In the genomic region with DNA sequence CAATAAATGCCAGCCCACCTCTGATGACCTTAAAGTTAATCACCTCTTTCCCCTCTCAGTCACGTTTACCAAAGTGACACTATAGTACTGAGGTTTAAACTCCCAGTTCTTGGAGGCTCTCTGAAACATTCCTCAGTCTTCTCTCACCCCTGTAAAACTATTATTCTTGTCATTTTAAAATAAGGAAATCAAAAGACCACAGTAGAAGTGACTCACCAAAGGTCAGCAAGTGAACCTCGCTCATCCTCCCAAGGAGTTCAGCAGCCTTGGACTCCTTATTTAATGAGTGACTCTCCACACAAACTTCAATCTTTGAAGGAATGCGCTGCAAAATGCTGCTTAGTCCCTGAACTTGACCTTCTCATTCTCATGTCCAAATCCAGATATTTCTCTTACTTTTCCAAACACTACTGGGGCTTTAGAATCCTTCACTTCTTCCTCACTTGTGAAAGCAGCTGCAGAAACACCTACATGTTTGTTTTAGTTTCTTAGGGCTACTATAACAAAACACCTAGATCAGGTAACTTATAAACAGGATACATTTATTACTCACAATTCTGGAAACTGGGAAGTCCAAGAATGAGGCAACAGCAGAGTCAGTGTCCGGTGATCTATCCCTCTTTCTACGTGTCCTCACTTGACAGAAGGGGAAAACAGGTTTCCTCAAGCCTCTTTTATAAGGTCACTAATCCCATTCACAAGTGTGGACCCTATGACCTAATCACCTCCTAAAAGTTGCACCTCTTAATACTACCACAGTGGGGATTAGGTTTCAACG, we compare ENCODE assay signal across 15 cellular contexts.
DNase-seq lines count a peak whose midpoint lies in the region; ATAC-seq, FAIRE-seq and TF ChIP-seq lines count a peak whose summit lies in the region.
"Had no signal": no experiment of that assay in that cellular context is flagged by ENCODE, and none has a peak within 500 bp of the region (broad histone marks: within the 10 kb centered on the region; RNA-seq: fewer than 3 reads in every experiment).

No MANE protein-coding gene starts in this region.

- no peak for TF ChIP-seq CTCF in mammary epithelial cell (conservative IDR thresholded peaks at IDR 0.05 in 1 of 2, IDR thresholded peaks at IDR 0.05 in 1 of 2; ENCODE audit: extremely low read depth in 1 of 2, insufficient read depth in 1 of 2, low read depth in 1 of 2, low read length in 2 of 2)
- no peak for TF ChIP-seq CTCF in MCF 10A (IDR thresholded peaks at IDR 0.05; ENCODE audit: unreplicated experiment)
- no peak for TF ChIP-seq CTCF in hepatocyte (IDR thresholded peaks at IDR 0.05; ENCODE audit: poor library complexity)

- H3K4me2 ChIP-seq in mammary epithelial cell (ENCODE audit: insufficient read depth, low read depth, low read length), result peak overlapping the region; percentile 19
- H3K4me2 ChIP-seq in hepatocyte, result peak overlapping the region; percentile 56

- no peaks in the 10 kb centered on the region for H3K27me3 Mint-ChIP-seq in MCF 10A (ENCODE audit: insufficient read depth, unreplicated experiment)
- H3K27me3 Mint-ChIP-seq: T-helper 17 cell had no signal

- H3K36me3 Mint-ChIP-seq in MCF 10A (ENCODE audit: insufficient read depth, unreplicated experiment), result no peaks in the 10 kb centered on the region

- WGBS in mammary epithelial cell (ENCODE audit: low coverage, missing lambda C conversion rate), result 31% methylated on average over 6 of the region's 6 CpGs
- 70% methylated on average over 6 of the region's 6 CpGs for WGBS in hepatocyte (ENCODE audit: low lambda C conversion rate, missing lambda C conversion rate)

- FAIRE-seq in urothelium cell line (lab: Jason Lieb, UNC), result no peak
- FAIRE-seq in GM12891 (lab: Jason Lieb, UNC), result no peak

- H3K4me3 ChIP-seq in mammary epithelial cell (replicated peaks in 1 of 3; ENCODE audit: insufficient read depth in 1 of 3, low read depth in 2 of 3, low read length in 3 of 3), result no peak overlapping the region
- H3K4me3 ChIP-seq in hepatocyte, result no peak overlapping the region
- H3K4me3 ChIP-seq: uterus had no signal

- H2AFZ ChIP-seq in mammary epithelial cell (ENCODE audit: low read depth, low read length) (no peak overlapping the region), hepatocyte (no peak overlapping the region)

- H3K27ac ChIP-seq in mammary epithelial cell (ENCODE audit: insufficient read depth, low read depth, low read length) (peak overlapping the region; percentile 21), hepatocyte (peak overlapping the region; percentile 58)

- H4K20me1 ChIP-seq in mammary epithelial cell (ENCODE audit: insufficient read depth, low read length), result no peaks in the 10 kb centered on the region
- no peaks in the 10 kb centered on the region for H4K20me1 ChIP-seq in hepatocyte (ENCODE audit: insufficient read depth, poor library complexity, severe bottlenecking)

- no peaks in the 10 kb centered on the region for H3K9me2 ChIP-seq in hepatocyte (replicated peaks; ENCODE audit: insufficient read depth)

- H3K36me3 ChIP-seq in mammary epithelial cell (ENCODE audit: insufficient read depth, low read length) (no peaks in the 10 kb centered on the region), hepatocyte (replicated peaks; ENCODE audit: insufficient read depth, low read depth) (no peaks in the 10 kb centered on the region)
- H3K36me3 ChIP-seq: uterus had no signal

- H3K9me3 ChIP-seq in mammary epithelial cell (replicated peaks; ENCODE audit: insufficient read depth, low read length) (no peaks in the 10 kb centered on the region), hepatocyte (ENCODE audit: low read depth) (no peaks in the 10 kb centered on the region)
- H3K9me3 ChIP-seq: uterus had no signal

- CTCF ChIA-PET in mammary epithelial cell (lab: Charles Lee; ENCODE audit: low non-redundant PET), result no interaction called here
- CTCF ChIA-PET in MCF 10A (lab: Yijun Ruan, JAX), result interaction anchor here (0.6 to 0.8 kb wide), 2 partner anchors 33 kb away, joined by 3 read pairs; no protein-coding TSS in a partner anchor

- dilution Hi-C loops in mammary epithelial cell (cut with HindIII; ENCODE audit: low sequenced_read_pairs), result no loop called here

- H3K9me3 Mint-ChIP-seq in MCF 10A (ENCODE audit: unreplicated experiment), result no peaks in the 10 kb centered on the region

- H3K4me3 Mint-ChIP-seq in MCF 10A (ENCODE audit: unreplicated experiment), result no peak overlapping the region
- H3K4me3 Mint-ChIP-seq: T-helper 17 cell had no signal

- DNase-seq in mammary epithelial cell (peak; percentile 86), MCF 10A (ENCODE audit: unreplicated experiment) (no peak), astrocyte of the hippocampus (ENCODE audit: low read depth, low spot score) (peak; percentile 30), hepatocyte (ENCODE audit: low spot score) (no peak), urothelium cell line (ENCODE audit: low spot score) (peak; percentile 41), GM12891 (ENCODE audit: insufficient read length, low spot score) (no peak), HuH-7 (ENCODE audit: low spot score) (no peak)
- DNase-seq: activated gamma-delta T cell treated with Interleukin-2 at 50 U/mL for 16 hours; DMS79 treated with DMSO at 0.1 percent for 48 hours; Karpas-422; left ventricle myocardium superior; stimulated activated CD8-positive, alpha-beta memory T cell treated with anti-CD3 and anti-CD28 coated beads, Interleukin-4, amount 100 ng/mL, for 48 hours; T-helper 17 cell; uterus had no signal

- ATAC-seq in HG03097 (IDR thresholded peaks at IDR 0.05; ENCODE audit: low FRiP score, unreplicated experiment), result no peak
- ATAC-seq: T-helper 17 cell had no signal

- intact Hi-C loops in mammary epithelial cell (cut with micrococcal nuclease), result no loop called here
- intact Hi-C loops in MCF 10A (cut with micrococcal nuclease), result loop anchor here (10.0 kb wide), 1 partner anchor 225 kb away; no protein-coding TSS in a partner anchor

- H3K9ac ChIP-seq in mammary epithelial cell (ENCODE audit: insufficient read depth, low read length), result no peak overlapping the region

- peaks cover 13% of the 10 kb centered on the region for H3K4me1 Mint-ChIP-seq in MCF 10A (ENCODE audit: insufficient read depth, unreplicated experiment)

- H3K27me3 ChIP-seq in mammary epithelial cell (ENCODE audit: insufficient read depth, low read length) (no peaks in the 10 kb centered on the region), hepatocyte (no peaks in the 10 kb centered on the region)
- H3K27me3 ChIP-seq: uterus had no signal

- POLR2A ChIA-PET in MCF 10A (lab: Yijun Ruan, JAX), result interaction anchor here (0.7 kb wide), 1 partner anchor 14 kb away, joined by 4 read pairs; no protein-coding TSS in a partner anchor

- peaks cover 31% of the 10 kb centered on the region for H3K4me1 ChIP-seq in mammary epithelial cell (ENCODE audit: insufficient read depth, low read length)
- H3K4me1 ChIP-seq in hepatocyte (ENCODE audit: insufficient read depth), result peaks cover 22% of the 10 kb centered on the region
- H3K4me1 ChIP-seq: uterus had no signal

- in situ Hi-C loops in mammary epithelial cell (cut with MboI; ENCODE audit: low sequenced_read_pairs in 2 of 2), result no loop called here

- TF ChIP-seq POLR2A in GM12891 (IDR thresholded peaks at IDR 0.05; ENCODE audit: low read depth, low read length), result no peak

- BruUV-seq in mammary epithelial cell (replicated peaks; lab: Mats Ljungman, UMichigan) (TSS peak; percentile 73), MCF 10A (replicated peaks; lab: Mats Ljungman, UMichigan) (no TSS peak)

- H3K27ac Mint-ChIP-seq in MCF 10A (ENCODE audit: low read depth, unreplicated experiment), result no peak overlapping the region
- H3K27ac Mint-ChIP-seq: T-helper 17 cell had no signal

- H3K79me2 ChIP-seq in mammary epithelial cell (ENCODE audit: insufficient read depth, low read length), result no peaks in the 10 kb centered on the region
- no peaks in the 10 kb centered on the region for H3K79me2 ChIP-seq in hepatocyte

TF ChIP-seq in GM12891, 5 proteins besides CTCF, POLR2A, EP300 and RAD21:
- TF ChIP-seq PAX5 (IDR thresholded peaks at IDR 0.05; ENCODE audit: insufficient read depth, low read length, severe bottlenecking) (no peak), TAF1 (IDR thresholded peaks at IDR 0.05; ENCODE audit: low read depth, low read length) (no peak), SPI1 (IDR thresholded peaks at IDR 0.05; ENCODE audit: low read depth, low read length) (no peak), POLR2AphosphoS5 (IDR thresholded peaks at IDR 0.05; ENCODE audit: low read depth, low read length) (no peak), POU2F2 (IDR thresholded peaks at IDR 0.05; ENCODE audit: low read depth, low read length) (no peak)

Comparison
In these comparisons a context has a peak if more than half of its experiments do, and no peak if none do; other contexts are left out.
1. DNase-seq: peak in mammary epithelial cell (single experiment), astrocyte of the hippocampus (single experiment) and urothelium cell line (single experiment); none in MCF 10A (single experiment), hepatocyte (single experiment), GM12891 (single experiment) and HuH-7 (single experiment).